Comparison of ENCODE assay signal across 6 cellular contexts in genomic region chr7:119465798-119466305, GRCh38.
"Had no signal": no experiment of that assay in that cellular context is flagged by ENCODE, and none has a peak within 500 bp of the region (broad histone marks: within the 10 kb centered on the region; RNA-seq: fewer than 3 reads in every experiment).

No MANE protein-coding gene starts in this region.

- H3K9me3 ChIP-seq: HAP-1 had no signal

- H3K27ac ChIP-seq: GM23248, HL-60 had no signal

- H3K4me3 ChIP-seq: GM23248, HAP-1 had no signal

- H3K4me1 ChIP-seq: HAP-1 had no signal

- DNase-seq: GM23248, GOT3, H7, HFFc6 had no signal

- H3K36me3 ChIP-seq: HAP-1 had no signal
